In the genomic region with DNA sequence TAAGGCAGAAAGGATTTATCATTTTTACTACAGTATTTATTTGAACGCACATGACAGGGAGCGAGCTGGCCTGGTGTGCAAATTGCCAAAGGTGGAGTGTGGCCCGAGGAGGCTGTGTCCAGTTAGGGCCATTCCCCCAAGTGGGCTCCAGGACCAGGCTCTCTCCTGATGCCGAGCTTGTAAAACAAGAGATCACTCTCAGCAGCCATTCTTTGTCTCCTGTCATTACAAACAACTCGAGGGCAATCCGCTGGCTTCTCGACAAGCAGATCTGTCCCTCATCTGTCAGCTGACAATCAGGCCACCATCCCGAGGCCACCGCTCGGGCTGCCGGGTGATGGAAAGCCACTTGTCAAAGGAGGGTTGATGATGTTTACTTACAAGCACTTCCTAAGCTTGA, we compare ENCODE assay signal across 18 cellular contexts.
DNase-seq lines count a peak whose midpoint lies in the region; ATAC-seq and TF ChIP-seq lines count a peak whose summit lies in the region.
"Had no signal": no experiment of that assay in that cellular context is flagged by ENCODE, and none has a peak within 500 bp of the region (broad histone marks: within the 10 kb centered on the region; RNA-seq: fewer than 3 reads in every experiment).

No MANE protein-coding gene starts in this region.

- H3K36me3 Mint-ChIP-seq in osteocyte (ENCODE audit: unreplicated experiment) (no peaks in the 10 kb centered on the region), endothelial cell (ENCODE audit: low read depth, unreplicated experiment) (no peaks in the 10 kb centered on the region)

- H3K9me3 Mint-ChIP-seq in osteocyte (ENCODE audit: unreplicated experiment) (peaks cover 12% of the 10 kb centered on the region), endothelial cell (ENCODE audit: unreplicated experiment) (peaks cover 6% of the 10 kb centered on the region)

- H3K4me3 Mint-ChIP-seq in osteocyte (ENCODE audit: unreplicated experiment) (no peak overlapping the region), endothelial cell (ENCODE audit: unreplicated experiment) (no peak overlapping the region)
- H3K4me3 Mint-ChIP-seq: GM23338 had no signal

- peak; percentile 10 for DNase-seq in D341Med (ENCODE audit: low spot score)
- peak; percentile 4 for DNase-seq in H7
- DNase-seq in islet precursor cell: peak; percentile 38
- peak; percentile 54 for DNase-seq in osteocyte (ENCODE audit: extremely low spot score, unreplicated experiment)
- no peak for DNase-seq in endothelial cell (ENCODE audit: low spot score)
- DNase-seq in A172 (ENCODE audit: low spot score): no peak
- DNase-seq: BE2C, EL, HCEC 1CT, IMR-90, NCI-H1105 treated with DMSO at 0.1 percent for 48 hours, NCI-H2029 treated with DMSO at 0.1 percent for 48 hours, NCI-H2171 treated with DMSO at 0.1 percent for 48 hours, NCI-H524 treated with DMSO at 0.1 percent for 48 hours had no signal

- no peak for ATAC-seq in GM19023 (IDR thresholded peaks at IDR 0.05; ENCODE audit: unreplicated experiment)
- no peak for ATAC-seq in GM18870 (IDR thresholded peaks at IDR 0.05; ENCODE audit: unreplicated experiment)
- ATAC-seq: GM23338, Right ventricle myocardium inferior had no signal

- H3K36me3 ChIP-seq in H7 (replicated peaks; ENCODE audit: control insufficient read depth, insufficient read depth, low read length): no peaks in the 10 kb centered on the region
- H3K36me3 ChIP-seq: BE2C had no signal

- H3K27ac Mint-ChIP-seq in osteocyte (ENCODE audit: unreplicated experiment): no peak overlapping the region
- H3K27ac Mint-ChIP-seq in endothelial cell (ENCODE audit: unreplicated experiment): no peak overlapping the region
- H3K27ac Mint-ChIP-seq: GM23338 had no signal

- H3K4me1 Mint-ChIP-seq in osteocyte (ENCODE audit: unreplicated experiment): no peaks in the 10 kb centered on the region
- H3K4me1 Mint-ChIP-seq in endothelial cell (ENCODE audit: unreplicated experiment): no peaks in the 10 kb centered on the region
- H3K4me1 Mint-ChIP-seq: GM23338 had no signal

- no peak overlapping the region for H3K4me3 ChIP-seq in H7 (ENCODE audit: insufficient read depth, low read depth, low read length)
- H3K4me3 ChIP-seq: GM23338 had no signal

- no peak for TF ChIP-seq CTCF in osteocyte (IDR thresholded peaks at IDR 0.05)
- no peak for TF ChIP-seq CTCF in endothelial cell (IDR thresholded peaks at IDR 0.05; ENCODE audit: unreplicated experiment)

- no peaks in the 10 kb centered on the region for H3K27me3 ChIP-seq in H7 (ENCODE audit: control insufficient read depth, insufficient read depth, low read length)
- H3K27me3 ChIP-seq: BE2C had no signal

- H3K27me3 Mint-ChIP-seq in osteocyte (ENCODE audit: unreplicated experiment): no peaks in the 10 kb centered on the region
- H3K27me3 Mint-ChIP-seq in endothelial cell (ENCODE audit: unreplicated experiment): peaks cover 2% of the 10 kb centered on the region

Comparison
In these comparisons a context has a peak if more than half of its experiments do, and no peak if none do; other contexts are left out.
1. DNase-seq: peak in D341Med (single experiment), H7 (single experiment), islet precursor cell (single experiment) and osteocyte (single experiment); none in endothelial cell (single experiment) and A172 (single experiment).